13 cellular contexts compared by ENCODE assay signal in genomic region chrX:46165411-46165810, GRCh38.
DNase-seq lines count a peak whose midpoint lies in the region; ATAC-seq, FAIRE-seq and TF ChIP-seq lines count a peak whose summit lies in the region.
"Had no signal": no experiment of that assay in that cellular context is flagged by ENCODE, and none has a peak within 500 bp of the region (broad histone marks: within the 10 kb centered on the region; RNA-seq: fewer than 3 reads in every experiment).

No MANE protein-coding gene starts in this region.

- no peak overlapping the region for H3K4me3 ChIP-seq in bronchial epithelial cell (ENCODE audit: low read depth, low read length)
- H3K4me3 ChIP-seq in kidney epithelial cell (ENCODE audit: low read depth, low read length), result no peak overlapping the region
- H3K4me3 ChIP-seq: HAP-1 had no signal

- TF ChIP-seq CTCF in bronchial epithelial cell (IDR thresholded peaks at IDR 0.05; ENCODE audit: insufficient read depth, low read length, severe bottlenecking) (no peak), kidney epithelial cell (IDR thresholded peaks at IDR 0.05; ENCODE audit: insufficient read depth, low read length, poor library complexity, severe bottlenecking) (no peak)

- H3K36me3 ChIP-seq in bronchial epithelial cell (ENCODE audit: control insufficient read depth, insufficient read depth, low read length) (no peaks in the 10 kb centered on the region), kidney epithelial cell (ENCODE audit: control insufficient read depth, insufficient read depth, low read length) (no peaks in the 10 kb centered on the region)
- H3K36me3 ChIP-seq: HAP-1 had no signal

- DNase-seq in ACHN (peak; percentile 52), HTR-8/SVneo (ENCODE audit: insufficient read length, low spot score) (peak; percentile 5), bronchial epithelial cell (ENCODE audit: low read depth) (peak; percentile 81), kidney epithelial cell (ENCODE audit: low read depth) (peak; percentile 37), T-helper 2 cell (no peak)
- DNase-seq in activated naive CD4-positive, alpha-beta T cell (lab: John Stamatoyannopoulos, UW), result no peak
- DNase-seq: activated gamma-delta T cell treated with Interleukin-2 at 50 U/mL for 16 hours; Calu3; stimulated activated naive CD8-positive, alpha-beta T cell treated with anti-CD3 and anti-CD28 coated beads, Interleukin-15, amount 100 ng/mL, for 72 hours had no signal

- in situ Hi-C loops in ACHN (cut with HindIII; ENCODE audit: low pct_ligation_motif_present, low pct_unique_long_range_greater_than_20kb, low sequenced_read_pairs), result no loop called here

- FAIRE-seq in HTR-8/SVneo (lab: Jason Lieb, UNC), result no peak
- FAIRE-seq in bronchial epithelial cell (lab: Jason Lieb, UNC), result no peak
- FAIRE-seq: endothelial cell of umbilical vein had no signal

- H3K27me3 ChIP-seq in bronchial epithelial cell (ENCODE audit: control insufficient read depth, insufficient read depth, low read length) (no peaks in the 10 kb centered on the region), kidney epithelial cell (ENCODE audit: control insufficient read depth, insufficient read depth, low read length) (no peaks in the 10 kb centered on the region)

- ATAC-seq in GM18519 (IDR thresholded peaks at IDR 0.05; ENCODE audit: low FRiP score, unreplicated experiment) (no peak), HG03457 (IDR thresholded peaks at IDR 0.05; ENCODE audit: unreplicated experiment) (no peak)
- ATAC-seq: stimulated activated naive CD8-positive, alpha-beta T cell treated with anti-CD3 and anti-CD28 coated beads, Interleukin-15, amount 100 ng/mL, for 72 hours had no signal

Comparison
In these comparisons a context has a peak if more than half of its experiments do, and no peak if none do; other contexts are left out.
1. DNase-seq: peak in ACHN (single experiment), HTR-8/SVneo (single experiment), bronchial epithelial cell (single experiment) and kidney epithelial cell (single experiment); none in T-helper 2 cell (0 of 5) and activated naive CD4-positive, alpha-beta T cell (0 of 4).